Comparison of ENCODE assay signal across 11 cellular contexts in the genomic region with DNA sequence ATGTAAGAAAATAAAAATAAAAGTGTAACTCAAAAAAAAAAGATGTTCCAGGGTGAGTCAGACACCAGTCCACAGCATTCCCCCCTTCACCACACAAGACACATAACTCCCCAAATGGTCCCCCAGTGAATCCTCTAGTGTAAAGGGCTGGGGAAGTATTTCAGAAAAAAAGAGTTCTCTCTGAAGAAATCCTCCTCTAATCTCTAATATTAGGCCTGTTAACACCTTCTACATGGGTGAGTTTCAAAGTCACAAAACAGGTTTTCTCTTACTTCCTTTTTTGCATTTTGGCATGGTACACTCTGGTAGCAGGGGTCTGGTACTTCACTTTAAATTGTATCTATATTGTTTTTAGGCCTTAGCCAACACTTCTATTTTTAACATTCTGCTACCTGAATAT. TPM values are rescaled to one million over a fixed set of nuclear protein-coding genes. Genes with fewer than 3 reads are reported as not detected.
DNase-seq lines count a peak whose midpoint lies in the region; ATAC-seq and TF ChIP-seq lines count a peak whose summit lies in the region.
"Had no signal": no experiment of that assay in that cellular context is flagged by ENCODE, and none has a peak within 500 bp of the region (broad histone marks: within the 10 kb centered on the region; RNA-seq: fewer than 3 reads in every experiment).

No MANE protein-coding gene starts in this region.

- no peaks in the 10 kb centered on the region for H3K9me3 Mint-ChIP-seq in activated naive CD4-positive, alpha-beta T cell treated with anti-CD3 and anti-CD28 coated beads, Interleukin-2, amount 50 U/mL, for 24 hours
- H3K9me3 Mint-ChIP-seq in activated naive CD4-positive, alpha-beta T cell treated with anti-CD3 and anti-CD28 coated beads, Interleukin-2, amount 10 ng/mL, durations not matched to agents 7 days and 5 days, result no peaks in the 10 kb centered on the region
- H3K9me3 Mint-ChIP-seq in activated naive CD8-positive, alpha-beta T cell (ENCODE audit: low read depth), result no peaks in the 10 kb centered on the region
- H3K9me3 Mint-ChIP-seq: activated naive CD8-positive, alpha-beta T cell treated with anti-CD3 and anti-CD28 coated beads, Interleukin-2, amount 10 ng/mL, durations not matched to agents 7 days and 5 days had no signal

- intact Hi-C loops in ascending aorta (cut with DNase I), result no loop called here

- H3K36me3 ChIP-seq in thymus (ENCODE audit: control insufficient read depth, insufficient read depth) (peaks cover 11% of the 10 kb centered on the region), ascending aorta (peaks cover 2 to 4% of the 10 kb centered on the region in 2 donors)

- H3K4me3 Mint-ChIP-seq in activated naive CD4-positive, alpha-beta T cell treated with anti-CD3 and anti-CD28 coated beads, Interleukin-2, amount 50 U/mL, for 24 hours, result peak overlapping the region; percentile 74
- no peak overlapping the region for H3K4me3 Mint-ChIP-seq in activated naive CD4-positive, alpha-beta T cell treated with anti-CD3 and anti-CD28 coated beads, Interleukin-2, amount 10 ng/mL, durations not matched to agents 7 days and 5 days
- peak overlapping the region; percentile 64 for H3K4me3 Mint-ChIP-seq in activated naive CD8-positive, alpha-beta T cell
- H3K4me3 Mint-ChIP-seq: activated naive CD8-positive, alpha-beta T cell treated with anti-CD3 and anti-CD28 coated beads, Interleukin-2, amount 10 ng/mL, durations not matched to agents 7 days and 5 days had no signal

- H3K4me1 ChIP-seq in thymus (ENCODE audit: control insufficient read depth, insufficient read depth, low read length) (no peaks in the 10 kb centered on the region), ascending aorta (peaks cover 0 to 17% of the 10 kb centered on the region in 2 donors)

- ATAC-seq in HG02870 (IDR thresholded peaks at IDR 0.05; ENCODE audit: unreplicated experiment), result peak; percentile 46

- DNase-seq in activated naive CD4-positive, alpha-beta T cell treated with anti-CD3 and anti-CD28 coated beads, Interleukin-2, amount 10 ng/mL, durations not matched to agents 7 days and 5 days, result no peak
- no peak for DNase-seq in NCI-H2227 treated with DMSO at 0.1 percent for 48 hours (lab: John Stamatoyannopoulos, UW)
- DNase-seq in stimulated activated CD4-positive, alpha-beta T cell treated with anti-CD3 and anti-CD28 coated beads, Interleukin-1b, Interleukin-23, amount 100 ng/mL, for 48 hours, result no peak
- no peak for DNase-seq in ascending aorta (ENCODE audit: low spot score in 2 of 2)
- DNase-seq: activated naive CD8-positive, alpha-beta T cell treated with anti-CD3 and anti-CD28 coated beads, Interleukin-2, amount 10 ng/mL, durations not matched to agents 7 days and 5 days; MM.1S; SW 1271 had no signal

- no peaks in the 10 kb centered on the region for H3K27me3 Mint-ChIP-seq in activated naive CD4-positive, alpha-beta T cell treated with anti-CD3 and anti-CD28 coated beads, Interleukin-2, amount 50 U/mL, for 24 hours
- no peaks in the 10 kb centered on the region for H3K27me3 Mint-ChIP-seq in activated naive CD4-positive, alpha-beta T cell treated with anti-CD3 and anti-CD28 coated beads, Interleukin-2, amount 10 ng/mL, durations not matched to agents 7 days and 5 days
- H3K27me3 Mint-ChIP-seq in activated naive CD8-positive, alpha-beta T cell, result no peaks in the 10 kb centered on the region
- H3K27me3 Mint-ChIP-seq: activated naive CD8-positive, alpha-beta T cell treated with anti-CD3 and anti-CD28 coated beads, Interleukin-2, amount 10 ng/mL, durations not matched to agents 7 days and 5 days had no signal

- peak overlapping the region; percentile 91 for H3K27ac Mint-ChIP-seq in activated naive CD4-positive, alpha-beta T cell treated with anti-CD3 and anti-CD28 coated beads, Interleukin-2, amount 50 U/mL, for 24 hours
- H3K27ac Mint-ChIP-seq in activated naive CD4-positive, alpha-beta T cell treated with anti-CD3 and anti-CD28 coated beads, Interleukin-2, amount 10 ng/mL, durations not matched to agents 7 days and 5 days, result no peak overlapping the region
- peak overlapping the region; percentile 98 for H3K27ac Mint-ChIP-seq in activated naive CD8-positive, alpha-beta T cell

- H3K4me3 ChIP-seq in thymus (ENCODE audit: low read length) (no peak overlapping the region), ascending aorta (no peak overlapping the region)

- H3K27ac ChIP-seq in thymus (ENCODE audit: low read depth) (peak overlapping the region; percentile 42), ascending aorta (no peak overlapping the region)

- no peaks in the 10 kb centered on the region for H3K27me3 ChIP-seq in thymus (ENCODE audit: control insufficient read depth, insufficient read depth)
- H3K27me3 ChIP-seq in ascending aorta, result no peaks in the 10 kb centered on the region

- peaks cover 92% of the 10 kb centered on the region for H3K4me1 Mint-ChIP-seq in activated naive CD4-positive, alpha-beta T cell treated with anti-CD3 and anti-CD28 coated beads, Interleukin-2, amount 50 U/mL, for 24 hours
- H3K4me1 Mint-ChIP-seq in activated naive CD4-positive, alpha-beta T cell treated with anti-CD3 and anti-CD28 coated beads, Interleukin-2, amount 10 ng/mL, durations not matched to agents 7 days and 5 days, result peaks cover 60% of the 10 kb centered on the region
- H3K4me1 Mint-ChIP-seq in activated naive CD8-positive, alpha-beta T cell (ENCODE audit: low read depth), result peaks cover 91% of the 10 kb centered on the region

- CTCF ChIA-PET in activated naive CD4-positive, alpha-beta T cell treated with anti-CD3 and anti-CD28 coated beads, Interleukin-2, amount 10 ng/mL, durations not matched to agents 7 days and 5 days (lab: Charles Lee), result no interaction called here

- H3K36me3 Mint-ChIP-seq in activated naive CD4-positive, alpha-beta T cell treated with anti-CD3 and anti-CD28 coated beads, Interleukin-2, amount 50 U/mL, for 24 hours, result peaks cover 30% of the 10 kb centered on the region
- H3K36me3 Mint-ChIP-seq in activated naive CD4-positive, alpha-beta T cell treated with anti-CD3 and anti-CD28 coated beads, Interleukin-2, amount 10 ng/mL, durations not matched to agents 7 days and 5 days, result peaks cover 57% of the 10 kb centered on the region
- H3K36me3 Mint-ChIP-seq in activated naive CD8-positive, alpha-beta T cell, result peaks cover 29% of the 10 kb centered on the region

- TF ChIP-seq CTCF in ascending aorta (IDR thresholded peaks at IDR 0.05), result no peak

- H3K9me3 ChIP-seq in thymus (ENCODE audit: control insufficient read depth) (no peaks in the 10 kb centered on the region), ascending aorta (no peaks in the 10 kb centered on the region)

RNA-seq across cellular contexts. Expression of a gene that starts 28.2 kb away (rescaled TPM):
- polyA plus RNA-seq in thymus, result 60.6 TPM
- total RNA-seq in ascending aorta, result 47.8 TPM
